Comparison of ENCODE assay signal across 8 cellular contexts in the genomic region with DNA sequence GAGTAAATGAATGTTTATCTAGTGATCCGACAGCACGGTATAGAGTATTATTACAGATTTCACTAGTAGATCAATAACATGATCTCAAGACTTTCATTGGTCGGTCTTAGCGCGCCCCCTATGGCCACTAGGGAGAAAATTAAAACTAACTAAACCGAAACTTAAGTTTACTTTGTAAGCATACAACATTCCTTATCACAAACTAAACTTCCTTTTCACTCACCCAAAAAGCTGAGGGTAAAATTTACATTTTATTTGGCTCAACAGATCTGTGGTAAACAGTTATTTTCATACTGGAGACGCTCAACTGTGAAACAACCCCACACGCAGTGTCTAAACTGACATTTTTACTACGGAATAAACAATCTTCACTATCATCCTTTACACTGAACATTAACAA.
DNase-seq lines count a peak whose midpoint lies in the region; ATAC-seq and TF ChIP-seq lines count a peak whose summit lies in the region.

No MANE protein-coding gene starts in this region.

- peak overlapping the region; percentile 10; the same call in 1 of the 2 replicates for H3K9ac ChIP-seq in HUES48 (ENCODE audit: low read depth, low read length)

- ATAC-seq in GM19467 (IDR thresholded peaks at IDR 0.05; ENCODE audit: unreplicated experiment) (peak; percentile 62), upper lobe of left lung (ENCODE audit: low FRiP score in 2 of 2) (peak in 1 of 2 donors; percentile 68)

- no peaks in the 10 kb centered on the region for H3K4me1 ChIP-seq in HUES48 (ENCODE audit: control insufficient read depth, insufficient read depth, low read length)
- no peaks in the 10 kb centered on the region for H3K4me1 ChIP-seq in upper lobe of left lung

- no peak for TF ChIP-seq POLR2A in upper lobe of left lung (IDR thresholded peaks at IDR 0.05)

- H3K27ac ChIP-seq in HUES48 (ENCODE audit: low read depth, low read length) (no peak overlapping the region), VCaP (no peak overlapping the region), upper lobe of left lung (no peak overlapping the region)

- TF ChIP-seq EP300 in upper lobe of left lung (IDR thresholded peaks at IDR 0.05), result no peak

- H3K36me3 ChIP-seq in HUES48 (ENCODE audit: control insufficient read depth, insufficient read depth, low read length) (no peaks in the 10 kb centered on the region), upper lobe of left lung (no peaks in the 10 kb centered on the region)

- TF ChIP-seq CTCF in VCaP (conservative IDR thresholded peaks at IDR 0.05) (peak; percentile 79), upper lobe of left lung (IDR thresholded peaks at IDR 0.05) (peak in 4 of 6 experiments; percentile 14 to 54 (median 50))

- H3K4me3 ChIP-seq in HUES48 (ENCODE audit: low read depth, low read length) (peak overlapping the region; percentile 60), upper lobe of left lung (peak overlapping the region in 1 of 4 donors; percentile 31)

- in situ Hi-C loops in G401 (cut with HindIII; ENCODE audit: low sequenced_read_pairs), result no loop called here

- DNase-seq in G401 (ENCODE audit: low spot score) (peak; percentile 2), iPS-NIHi11 (ENCODE audit: low spot score) (peak; percentile 26), upper lobe of left lung (no peak), AG08396 (ENCODE audit: low spot score) (no peak), NCI-H1417 treated with DMSO at 0.1 percent for 48 hours (lab: John Stamatoyannopoulos, UW) (no peak)

- H3K9me3 ChIP-seq in HUES48 (ENCODE audit: control insufficient read depth, insufficient read depth, low read length) (no peaks in the 10 kb centered on the region), upper lobe of left lung (no peaks in the 10 kb centered on the region)

- 36 to 37% methylated on average over 9 of the region's 9 CpGs for WGBS in upper lobe of left lung, 2 donors

- H3K27me3 ChIP-seq in HUES48 (ENCODE audit: control insufficient read depth, insufficient read depth, low read length) (no peaks in the 10 kb centered on the region), upper lobe of left lung (no peaks in the 10 kb centered on the region)

Comparison
In these comparisons a context has a peak if more than half of its experiments do, and no peak if none do; other contexts are left out.
1. DNase-seq: peak in G401 (single experiment) and iPS-NIHi11 (single experiment); none in upper lobe of left lung (0 of 2), AG08396 (single experiment) and NCI-H1417 treated with DMSO at 0.1 percent for 48 hours (single experiment).